17 cellular contexts compared by ENCODE assay signal in genomic region chr2:236963631-236964030, GRCh38.
"Had no signal": no experiment of that assay in that cellular context is flagged by ENCODE, and none has a peak within 500 bp of the region (broad histone marks: within the 10 kb centered on the region; RNA-seq: fewer than 3 reads in every experiment).

No MANE protein-coding gene starts in this region.

- H3K36me3 ChIP-seq: esophagus squamous epithelium, neutrophil, right lobe of liver, tibial artery had no signal

- H3K27ac ChIP-seq: dorsolateral prefrontal cortex, epithelial cell of prostate, neutrophil, psoas muscle, right lobe of liver, tibial artery had no signal

- H3K27me3 ChIP-seq: dorsolateral prefrontal cortex, esophagus squamous epithelium, neutrophil, right lobe of liver, tibial artery had no signal

- ATAC-seq: naive thymus-derived CD4-positive, alpha-beta T cell had no signal

- DNase-seq: central memory CD4-positive, alpha-beta T cell; cortex of kidney; dorsolateral prefrontal cortex; effector CD8-positive, alpha-beta T cell; esophagus squamous epithelium; immature natural killer cell; mesendoderm; naive thymus-derived CD4-positive, alpha-beta T cell; nephron progenitor cell; retina; stimulated activated naive CD4-positive, alpha-beta T cell had no signal

- H3K9me3 ChIP-seq: esophagus squamous epithelium, neutrophil, psoas muscle, right lobe of liver, tibial artery had no signal

- H3K4me1 ChIP-seq: psoas muscle, right lobe of liver had no signal

- H3K4me3 ChIP-seq: dorsolateral prefrontal cortex, esophagus squamous epithelium, psoas muscle, right lobe of liver, skin epidermis, tibial artery had no signal
